Comparison of ENCODE assay signal across 8 cellular contexts in genomic region chrX:120468825-120469525, GRCh38. TPM values are rescaled to one million over a fixed set of nuclear protein-coding genes. Genes with fewer than 3 reads are reported as not detected.
DNase-seq lines count a peak whose midpoint lies in the region; ATAC-seq and TF ChIP-seq lines count a peak whose summit lies in the region.

LAMP2 (minus strand) TSS chrX:120469296; CDS start chrX:120469169, 127 bp downstream.

- TF ChIP-seq CTCF in BJ (IDR thresholded peaks at IDR 0.05; ENCODE audit: insufficient read depth, low read depth, low read length) (no peak), choroid plexus epithelial cell (conservative IDR thresholded peaks at IDR 0.05; ENCODE audit: low read depth, low read length) (no peak)

- H3K4me3 ChIP-seq in BJ (ENCODE audit: low read depth, low read length) = peak within 1 kb of the TSS; percentile 72
- peak within 1 kb of the TSS; percentile 73 for H3K4me3 ChIP-seq in choroid plexus epithelial cell (ENCODE audit: low read depth, low read length)

- DNase-seq in BJ (ENCODE audit: low read depth) = peak; percentile 46
- peak; percentile 46 for DNase-seq in NCI-H524 treated with DMSO at 0.1 percent for 48 hours (lab: John Stamatoyannopoulos, UW)
- peak; percentile 72 to 77 for DNase-seq in activated CD4-positive, alpha-beta T cell treated with anti-CD3 and anti-CD28 coated beads for 4 hours
- peak; percentile 95 for DNase-seq in choroid plexus epithelial cell (ENCODE audit: low read depth)
- peak; percentile 88 for DNase-seq in kidney tubule cell (ENCODE audit: low spot score)
- DNase-seq in stimulated activated CD4-positive, alpha-beta T cell treated with anti-CD3 and anti-CD28 coated beads, Interleukin-1b, Interleukin-23, amount 100 ng/mL, for 1 hour (ENCODE audit: low read depth in 2 of 2) = peak; percentile 39 to 65

- POLR2A ChIA-PET in BJ (lab: Charles Lee) = interaction anchor here (0.6 kb wide), 1 partner anchor 10 kb away, joined by 3 read pairs; no protein-coding TSS in a partner anchor

- H3K36me3 ChIP-seq in BJ (ENCODE audit: control insufficient read depth, insufficient read depth, low read length) = no peaks in the 10 kb centered on the region

- no peaks in the 10 kb centered on the region for H3K27me3 ChIP-seq in BJ (ENCODE audit: control insufficient read depth, insufficient read depth, low read length)

- ATAC-seq in GM19324 (IDR thresholded peaks at IDR 0.05; ENCODE audit: low FRiP score, unreplicated experiment) (peak; percentile 95), HG03460 (IDR thresholded peaks at IDR 0.05; ENCODE audit: unreplicated experiment) (peak; percentile 96)

- CTCF ChIA-PET in BJ (lab: Yijun Ruan, JAX) = interaction anchor here (1.4 kb wide), 1 partner anchor 17 kb away, joined by 4 read pairs; no protein-coding TSS in a partner anchor

RNA-seq across cellular contexts. Expression of gene LAMP2, which starts in this region (rescaled TPM):
- 70.7 and 121 TPM in 2 replicates for polyA plus RNA-seq in BJ (2011; rRNA removed)
- 31.1 and 42.5 TPM in 2 replicates for polyA minus RNA-seq in BJ (2011; rRNA and poly(A)+ RNA removed)

Comparison
In these comparisons a context has a peak if more than half of its experiments do, and no peak if none do; other contexts are left out.
1. Peak in every context shown above with its lines: DNase-seq, ATAC-seq and H3K4me3 ChIP-seq.